ENCODE assay signal across 29 cellular contexts in the genomic region with DNA sequence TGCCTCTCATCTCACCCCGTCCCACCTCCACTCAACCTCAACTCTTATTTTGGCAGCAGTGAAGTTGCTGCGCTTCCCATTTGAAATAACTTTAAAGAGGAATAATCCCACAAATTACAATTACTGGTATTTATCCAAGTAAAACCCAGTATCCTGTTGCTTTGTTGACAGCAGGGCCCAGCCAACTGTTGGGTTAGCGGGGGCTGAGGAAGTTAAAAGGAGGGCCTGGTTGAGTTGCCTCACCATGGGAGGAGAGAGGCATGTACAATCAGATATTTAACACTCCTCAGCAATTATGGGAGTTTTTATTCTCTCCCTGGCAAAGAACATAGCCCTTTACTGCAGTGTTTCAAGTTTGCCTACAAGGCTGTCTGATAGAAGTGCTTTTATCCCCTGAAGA.
"Had no signal": no experiment of that assay in that cellular context is flagged by ENCODE, and none has a peak within 500 bp of the region (broad histone marks: within the 10 kb centered on the region; RNA-seq: fewer than 3 reads in every experiment).

No MANE protein-coding gene starts in this region.

- FAIRE-seq: frontal cortex, keratinocyte, pancreas had no signal

- H3K4me3 Mint-ChIP-seq: activated CD4-positive, alpha-beta memory T cell treated with anti-CD3 and anti-CD28 coated beads for 36 hours; activated CD4-positive, alpha-beta T cell treated with anti-CD3 and anti-CD28 coated beads, Interleukin-2, amount 10 ng/mL, durations not matched to agents 24 days and 14 days; activated naive CD4-positive, alpha-beta T cell treated with anti-CD3 and anti-CD28 coated beads for 36 hours; activated naive CD8-positive, alpha-beta T cell treated with anti-CD3 and anti-CD28 coated beads for 36 hours; activated T-helper 1 cell treated with anti-CD3 and anti-CD28 coated beads, Interleukin-12 subunit alpha, Interleukin-12 subunit beta, Interleukin-2, Interleukin-4 antibody, amounts not matched to agents 30 ng/mL and 10 ng/mL and 1 ng/mL, durations not matched to agents 14 hours and 24 hours and 36 hours; naive thymus-derived CD4-positive, alpha-beta T cell; T-helper 17 cell had no signal

- H3K79me2 ChIP-seq: hepatocyte had no signal

- H3K27ac ChIP-seq: adrenal gland, brain microvascular endothelial cell, coronary artery, dorsolateral prefrontal cortex, hepatocyte, neutrophil, pancreas, prostate gland, tibial nerve had no signal

- H3K4me2 ChIP-seq: hepatocyte had no signal

- H3K27ac Mint-ChIP-seq: activated CD4-positive, alpha-beta memory T cell treated with anti-CD3 and anti-CD28 coated beads for 36 hours; activated CD4-positive, alpha-beta T cell treated with anti-CD3 and anti-CD28 coated beads, Interleukin-2, amount 10 ng/mL, durations not matched to agents 24 days and 14 days; activated naive CD4-positive, alpha-beta T cell treated with anti-CD3 and anti-CD28 coated beads for 36 hours; activated naive CD8-positive, alpha-beta T cell treated with anti-CD3 and anti-CD28 coated beads for 36 hours; activated T-helper 1 cell treated with anti-CD3 and anti-CD28 coated beads, Interleukin-12 subunit alpha, Interleukin-12 subunit beta, Interleukin-2, Interleukin-4 antibody, amounts not matched to agents 30 ng/mL and 10 ng/mL and 1 ng/mL, durations not matched to agents 14 hours and 24 hours and 36 hours; naive thymus-derived CD4-positive, alpha-beta T cell; T-helper 17 cell had no signal

- ATAC-seq: naive thymus-derived CD4-positive, alpha-beta T cell; pancreas; T-helper 17 cell had no signal

- H3K4me1 Mint-ChIP-seq: activated CD4-positive, alpha-beta T cell treated with anti-CD3 and anti-CD28 coated beads, Interleukin-2, amount 10 ng/mL, durations not matched to agents 24 days and 14 days; T-helper 17 cell had no signal

- H3K9me3 Mint-ChIP-seq: activated CD4-positive, alpha-beta memory T cell treated with anti-CD3 and anti-CD28 coated beads for 36 hours; activated CD4-positive, alpha-beta T cell treated with anti-CD3 and anti-CD28 coated beads, Interleukin-2, amount 10 ng/mL, durations not matched to agents 24 days and 14 days; activated naive CD4-positive, alpha-beta T cell treated with anti-CD3 and anti-CD28 coated beads for 36 hours; activated naive CD8-positive, alpha-beta T cell treated with anti-CD3 and anti-CD28 coated beads for 36 hours; activated T-helper 1 cell treated with anti-CD3 and anti-CD28 coated beads, Interleukin-12 subunit alpha, Interleukin-12 subunit beta, Interleukin-2, Interleukin-4 antibody, amounts not matched to agents 30 ng/mL and 10 ng/mL and 1 ng/mL, durations not matched to agents 14 hours and 24 hours and 36 hours had no signal

- H3K36me3 ChIP-seq: adrenal gland, brain microvascular endothelial cell, neutrophil, pancreas, prostate gland, tibial nerve had no signal

- H3K36me3 Mint-ChIP-seq: activated CD4-positive, alpha-beta memory T cell treated with anti-CD3 and anti-CD28 coated beads for 36 hours; activated naive CD8-positive, alpha-beta T cell treated with anti-CD3 and anti-CD28 coated beads for 36 hours; naive thymus-derived CD4-positive, alpha-beta T cell had no signal

- H3K27me3 Mint-ChIP-seq: activated CD4-positive, alpha-beta memory T cell treated with anti-CD3 and anti-CD28 coated beads for 36 hours; activated CD4-positive, alpha-beta T cell treated with anti-CD3 and anti-CD28 coated beads, Interleukin-2, amount 10 ng/mL, durations not matched to agents 24 days and 14 days had no signal

- H3K4me1 ChIP-seq: adrenal gland, pancreas, prostate gland, tibial nerve had no signal

- DNase-seq: activated CD4-positive, alpha-beta memory T cell treated with anti-CD3 and anti-CD28 coated beads for 36 hours; activated CD4-positive, alpha-beta T cell treated with anti-CD3 and anti-CD28 coated beads, Interleukin-2, amount 10 ng/mL, durations not matched to agents 24 days and 14 days; activated CD4-positive, CD25-positive, alpha-beta regulatory T cell treated with anti-CD3 and anti-CD28 coated beads, Interleukin-2, amount 50 U/mL, for 72 hours; activated CD8-positive, alpha-beta memory T cell treated with anti-CD3 and anti-CD28 coated beads, Interleukin-2, amount 50 U/mL, for 4 hours; activated effector memory CD4-positive, alpha-beta T cell treated with anti-CD3 and anti-CD28 coated beads, Interleukin-2, amount 50 U/mL, for 16 hours; activated naive CD4-positive, alpha-beta T cell treated with anti-CD3 and anti-CD28 coated beads for 36 hours; activated naive CD8-positive, alpha-beta T cell treated with anti-CD3 and anti-CD28 coated beads for 36 hours; activated T-cell treated with anti-CD3 and anti-CD28 coated beads, Interleukin-2, amount 50 U/mL, for 1 hour; adrenal gland; aorta; brain microvascular endothelial cell; dorsolateral prefrontal cortex; effector memory CD4-positive, alpha-beta T cell; left cardiac atrium; midbrain; naive thymus-derived CD4-positive, alpha-beta T cell; pancreas; stimulated activated CD4-positive, alpha-beta T cell treated with anti-CD3 and anti-CD28 coated beads, Interleukin-15, amount 100 ng/mL, for 24 hours; stimulated activated CD4-positive, alpha-beta T cell treated with anti-CD3 and anti-CD28 coated beads, Interleukin-2, amount 100 ng/mL, for 24 hours; stimulated activated naive CD4-positive, alpha-beta T cell treated with Interleukin-2 at 50 U/mL for 16 hours; T-helper 17 cell had no signal

- H3K4me3 ChIP-seq: adrenal gland, coronary artery, dorsolateral prefrontal cortex, hepatocyte, pancreas, prostate gland, tibial nerve had no signal

- H3K9me3 ChIP-seq: adrenal gland, neutrophil, pancreas, prostate gland, tibial nerve had no signal

- H2AFZ ChIP-seq: hepatocyte had no signal

- H3K27me3 ChIP-seq: adrenal gland, brain microvascular endothelial cell, hepatocyte, neutrophil, pancreas, tibial nerve had no signal
